8 cellular contexts compared by ENCODE assay signal in genomic region chr13:27171830-27172494, GRCh38. TPM values are rescaled to one million over a fixed set of nuclear protein-coding genes. Genes with fewer than 3 reads are reported as not detected.
A peak's percentile ranks its signal among the peaks of the same experiment; 100 is the strongest.
DNase-seq lines count a peak whose midpoint lies in the region; ATAC-seq and TF ChIP-seq lines count a peak whose summit lies in the region.

No MANE protein-coding gene starts in this region.

- H4K20me1 ChIP-seq in PC-9 (ENCODE audit: insufficient read depth) = no peaks in the 10 kb centered on the region

- H3K9me3 Mint-ChIP-seq in activated T-cell treated with anti-CD3 and anti-CD28 coated beads, Interleukin-2, amount 50 U/mL, for 4 hours = no peaks in the 10 kb centered on the region

- BruUV-seq in PC-9 (replicated peaks; lab: Mats Ljungman, UMichigan) = no TSS peak

- no peaks in the 10 kb centered on the region for H3K9me3 ChIP-seq in HUES64 (ENCODE audit: insufficient read depth, low read depth, low read length)
- no peaks in the 10 kb centered on the region for H3K9me3 ChIP-seq in PC-9 (ENCODE audit: insufficient read depth, low read depth)
- H3K9me3 ChIP-seq in esophagus (ENCODE audit: control insufficient read depth in 2 of 2, insufficient read depth in 1 of 2, low read depth in 1 of 2, low read length in 1 of 2) = no peaks in the 10 kb centered on the region
- H3K9me3 ChIP-seq in muscle layer of duodenum (ENCODE audit: control insufficient read depth in 1 of 2, low read length in 2 of 2) = no peaks in the 10 kb centered on the region

- DNase-seq in DMS153 treated with DMSO at 0.1 percent for 48 hours (lab: John Stamatoyannopoulos, UW; ENCODE audit: unreplicated experiment) (peak; percentile 80), PC-9 (peak; percentile 74 to 93)
- DNase-seq in activated T-cell treated with anti-CD3 and anti-CD28 coated beads, Interleukin-2, amount 50 U/mL, for 4 hours = peak; percentile 89
- peak; percentile 74 for DNase-seq in stimulated activated CD8-positive, alpha-beta memory T cell treated with anti-CD3 and anti-CD28 coated beads, Interleukin-7, amount 100 ng/mL, for 24 hours (ENCODE audit: low read depth)

- peak; percentile 83 for ATAC-seq in GM21423 (IDR thresholded peaks at IDR 0.05; ENCODE audit: unreplicated experiment)
- peak; percentile 81 to 83 for ATAC-seq in activated T-cell treated with anti-CD3 and anti-CD28 coated beads, Interleukin-2, amount 50 U/mL, for 4 hours

- H3K4me2 ChIP-seq in PC-9 = peak overlapping the region; percentile 93

- H3K4me3 Mint-ChIP-seq in activated T-cell treated with anti-CD3 and anti-CD28 coated beads, Interleukin-2, amount 50 U/mL, for 4 hours = peak overlapping the region; percentile 88

- no peak for TF ChIP-seq CTCF in PC-9 (conservative IDR thresholded peaks at IDR 0.05)

- H3K27me3 ChIP-seq in HUES64 (ENCODE audit: insufficient read depth, low read length) = no peaks in the 10 kb centered on the region
- H3K27me3 ChIP-seq in PC-9 (ENCODE audit: insufficient read depth, low read depth) = no peaks in the 10 kb centered on the region
- no peaks in the 10 kb centered on the region for H3K27me3 ChIP-seq in esophagus (ENCODE audit: control insufficient read depth in 1 of 2, insufficient read depth in 2 of 2, low read length in 2 of 2)
- H3K27me3 ChIP-seq in muscle layer of duodenum (ENCODE audit: low read depth, low read length) = no peaks in the 10 kb centered on the region

- H3K79me2 ChIP-seq in PC-9 (ENCODE audit: low read depth) = peaks cover 39% of the 10 kb centered on the region

- H3K27ac ChIP-seq in HUES64 (ENCODE audit: low read depth, low read length) (no peak overlapping the region), PC-9 (peak overlapping the region; percentile 61), esophagus (ENCODE audit: low read depth in 2 of 2, low read length in 1 of 2) (peak overlapping the region; percentile 94 to 96), muscle layer of duodenum (ENCODE audit: low read length) (peak overlapping the region; percentile 34)

- peaks cover 2% of the 10 kb centered on the region for H3K36me3 Mint-ChIP-seq in activated T-cell treated with anti-CD3 and anti-CD28 coated beads, Interleukin-2, amount 50 U/mL, for 4 hours (ENCODE audit: insufficient read depth)

- peaks cover 53% of the 10 kb centered on the region for H3K4me1 Mint-ChIP-seq in activated T-cell treated with anti-CD3 and anti-CD28 coated beads, Interleukin-2, amount 50 U/mL, for 4 hours (ENCODE audit: low read depth)

- H3F3A ChIP-seq in PC-9 (ENCODE audit: insufficient read depth, low read depth) = peaks cover 23% of the 10 kb centered on the region

- CTCF ChIA-PET in PC-9 (lab: Charles Lee) = interaction anchor here (1.0 kb wide), 1 partner anchor 189 kb away, joined by 7 read pairs; no protein-coding TSS in a partner anchor

- POLR2A ChIA-PET in PC-9 (lab: Charles Lee; ENCODE audit: unreplicated experiment) = no interaction called here

- H3K27me3 Mint-ChIP-seq in activated T-cell treated with anti-CD3 and anti-CD28 coated beads, Interleukin-2, amount 50 U/mL, for 4 hours (ENCODE audit: low read depth) = no peaks in the 10 kb centered on the region

- H3K9ac ChIP-seq in HUES64 (ENCODE audit: low read depth, low read length) = peak overlapping the region; percentile 49

- H3K4me1 ChIP-seq in HUES64 (ENCODE audit: insufficient read depth, low read length) = peaks cover 33% of the 10 kb centered on the region
- peaks cover 28% of the 10 kb centered on the region for H3K4me1 ChIP-seq in PC-9 (replicated peaks; ENCODE audit: insufficient read depth)
- peaks cover 0 to 4% of the 10 kb centered on the region in 2 donors for H3K4me1 ChIP-seq in esophagus (ENCODE audit: control insufficient read depth in 2 of 2, insufficient read depth in 2 of 2, low read length in 1 of 2)
- peaks cover 14 to 25% of the 10 kb centered on the region in 2 donors for H3K4me1 ChIP-seq in muscle layer of duodenum (ENCODE audit: control insufficient read depth in 1 of 2, insufficient read depth in 2 of 2, low read length in 2 of 2)

- H3K4me3 ChIP-seq in HUES64 (ENCODE audit: low read length) = peak overlapping the region; percentile 81
- peak overlapping the region; percentile 90 for H3K4me3 ChIP-seq in PC-9
- peak overlapping the region; percentile 80 to 82 for H3K4me3 ChIP-seq in esophagus (ENCODE audit: low read depth in 1 of 2, low read length in 2 of 2)
- H3K4me3 ChIP-seq in muscle layer of duodenum (ENCODE audit: low read depth in 1 of 2, low read length in 2 of 2) = peak overlapping the region; percentile 69 to 78

- no peaks in the 10 kb centered on the region for H3K9me2 ChIP-seq in PC-9 (ENCODE audit: insufficient read depth)

- H3K36me3 ChIP-seq in HUES64 (ENCODE audit: insufficient read depth, low read length) = no peaks in the 10 kb centered on the region
- no peaks in the 10 kb centered on the region for H3K36me3 ChIP-seq in PC-9 (ENCODE audit: low read depth)
- H3K36me3 ChIP-seq in esophagus (ENCODE audit: control insufficient read depth in 2 of 2, insufficient read depth in 2 of 2, low read length in 1 of 2) = no peaks in the 10 kb centered on the region
- H3K36me3 ChIP-seq in muscle layer of duodenum (ENCODE audit: control insufficient read depth in 1 of 2, insufficient read depth in 2 of 2, low read length in 2 of 2) = no peaks in the 10 kb centered on the region

- WGBS in HUES64 = under 1% methylated on average over 71 of the region's 73 CpGs
- WGBS in esophagus, 2 donors = 0 to 1% methylated on average over 58 to 73 of the region's 73 CpGs

- intact Hi-C loops in PC-9 (cut with micrococcal nuclease; ENCODE audit: unreplicated experiment) = loop anchor here (1.0 to 10.0 kb wide), 3 partner anchors 79 to 185 kb away; partner anchors contain the start of gene RPL21

- peak overlapping the region; percentile 89 for H2AFZ ChIP-seq in PC-9

RNA-seq across cellular contexts. Expression of gene USP12, which starts 0.4 kb away (rescaled TPM):
- 16.1 TPM for polyA plus RNA-seq in HUES64 (2013, experiment 1 of 2)
- polyA plus RNA-seq in HUES64 (2013, experiment 2 of 2) = 18.6 TPM
- 15.4 and 20.8 TPM in 2 replicates for total RNA-seq in PC-9 (2021)
- total RNA-seq in activated T-cell treated with anti-CD3 and anti-CD28 coated beads, Interleukin-2, amount 50 U/mL, for 4 hours = 10 to 100 TPM; 48.0 to 60.7 (median 51.1) TPM
- polyA plus RNA-seq in esophagus = 1 to 10 TPM; 3.5 to 6.0 TPM
